ENCODE assay signal across 16 cellular contexts in the genomic region with DNA sequence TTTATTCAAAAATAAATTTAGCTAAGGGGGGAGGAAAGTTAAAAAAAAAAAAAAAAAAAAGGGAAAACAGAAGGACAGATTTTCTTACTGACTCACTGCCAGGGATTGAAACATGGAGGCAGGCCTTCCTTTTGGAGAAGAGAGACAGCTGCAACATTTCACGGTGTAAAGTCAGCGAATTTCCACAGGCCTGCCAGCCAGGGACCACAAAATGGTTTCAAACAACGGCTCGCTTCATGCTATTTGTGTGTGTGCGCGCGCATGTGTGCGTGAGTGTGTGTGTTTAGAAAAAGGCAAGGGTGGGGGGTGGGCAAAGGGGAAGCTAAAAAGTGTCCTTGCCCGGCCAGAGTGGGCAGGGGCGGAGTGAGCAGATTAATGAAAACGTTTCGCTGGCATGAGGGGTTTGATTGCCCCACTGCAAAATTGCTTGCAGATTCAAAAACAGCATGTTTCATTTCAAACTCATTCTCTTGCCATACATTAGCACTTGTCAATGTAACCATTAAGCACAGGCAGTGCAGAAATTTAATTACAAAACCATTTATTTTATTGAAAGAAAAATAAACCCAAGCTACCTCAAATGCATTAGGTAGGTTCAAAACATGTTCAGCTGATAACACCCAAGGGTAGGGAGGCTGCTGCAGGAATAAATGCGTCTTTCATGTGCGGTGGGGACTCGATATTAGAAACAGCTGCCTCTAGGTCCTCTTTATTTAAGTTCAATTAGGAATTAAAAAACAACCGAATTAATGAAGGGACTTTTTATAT.
"Had no signal": no experiment of that assay in that cellular context is flagged by ENCODE, and none has a peak within 500 bp of the region (broad histone marks: within the 10 kb centered on the region; RNA-seq: fewer than 3 reads in every experiment).

No MANE protein-coding gene starts in this region.

- H3K9me3 ChIP-seq: breast epithelium, pancreas, tibial artery had no signal

- ATAC-seq: left lobe of liver; stimulated activated memory B cell treated with anti-CD40 and anti-IgM and Interleukin-4, amounts not matched to agents 10 μg/mL and 1 μg/mL and 100 μg/mL, for 72 hours had no signal

- H3K4me3 ChIP-seq: breast epithelium, dorsolateral prefrontal cortex, pancreas, tibial artery had no signal

- H3K9me3 Mint-ChIP-seq: activated naive CD4-positive, alpha-beta T cell treated with anti-CD3 and anti-CD28 coated beads, Interleukin-2, amount 50 U/mL, for 24 hours; memory B cell; neural crest cell; stimulated activated memory B cell treated with anti-CD40 and anti-IgM and Interleukin-4, amounts not matched to agents 10 μg/mL and 1 μg/mL and 100 μg/mL, for 72 hours had no signal

- DNase-seq: activated T-cell treated with anti-CD3 and anti-CD28 coated beads, Interleukin-2, amount 50 U/mL, for 1 hour; amygdala; dorsolateral prefrontal cortex; foreskin melanocyte; head of caudate nucleus; pancreas; retina; stimulated activated CD4-positive, alpha-beta T cell treated with anti-CD3 and anti-CD28 coated beads, Interleukin-1b, Interleukin-23, amount 100 ng/mL, for 48 hours; T-helper 2 cell had no signal

- H3K4me1 Mint-ChIP-seq: activated naive CD4-positive, alpha-beta T cell treated with anti-CD3 and anti-CD28 coated beads, Interleukin-2, amount 50 U/mL, for 24 hours; memory B cell; neural crest cell; stimulated activated memory B cell treated with anti-CD40 and anti-IgM and Interleukin-4, amounts not matched to agents 10 μg/mL and 1 μg/mL and 100 μg/mL, for 72 hours had no signal

- H3K27ac ChIP-seq: breast epithelium, dorsolateral prefrontal cortex, pancreas, tibial artery had no signal

- H3K27me3 ChIP-seq: breast epithelium, pancreas, tibial artery had no signal

- H3K4me1 ChIP-seq: breast epithelium, pancreas, tibial artery had no signal

- H3K36me3 Mint-ChIP-seq: activated naive CD4-positive, alpha-beta T cell treated with anti-CD3 and anti-CD28 coated beads, Interleukin-2, amount 50 U/mL, for 24 hours; memory B cell; stimulated activated memory B cell treated with anti-CD40 and anti-IgM and Interleukin-4, amounts not matched to agents 10 μg/mL and 1 μg/mL and 100 μg/mL, for 72 hours had no signal

- H3K36me3 ChIP-seq: breast epithelium, pancreas, tibial artery had no signal

- H3K4me3 Mint-ChIP-seq: activated naive CD4-positive, alpha-beta T cell treated with anti-CD3 and anti-CD28 coated beads, Interleukin-2, amount 50 U/mL, for 24 hours; memory B cell; neural crest cell; stimulated activated memory B cell treated with anti-CD40 and anti-IgM and Interleukin-4, amounts not matched to agents 10 μg/mL and 1 μg/mL and 100 μg/mL, for 72 hours had no signal

- H3K27ac Mint-ChIP-seq: activated naive CD4-positive, alpha-beta T cell treated with anti-CD3 and anti-CD28 coated beads, Interleukin-2, amount 50 U/mL, for 24 hours; memory B cell; stimulated activated memory B cell treated with anti-CD40 and anti-IgM and Interleukin-4, amounts not matched to agents 10 μg/mL and 1 μg/mL and 100 μg/mL, for 72 hours had no signal
